16 cellular contexts compared by ENCODE assay signal in the genomic region with DNA sequence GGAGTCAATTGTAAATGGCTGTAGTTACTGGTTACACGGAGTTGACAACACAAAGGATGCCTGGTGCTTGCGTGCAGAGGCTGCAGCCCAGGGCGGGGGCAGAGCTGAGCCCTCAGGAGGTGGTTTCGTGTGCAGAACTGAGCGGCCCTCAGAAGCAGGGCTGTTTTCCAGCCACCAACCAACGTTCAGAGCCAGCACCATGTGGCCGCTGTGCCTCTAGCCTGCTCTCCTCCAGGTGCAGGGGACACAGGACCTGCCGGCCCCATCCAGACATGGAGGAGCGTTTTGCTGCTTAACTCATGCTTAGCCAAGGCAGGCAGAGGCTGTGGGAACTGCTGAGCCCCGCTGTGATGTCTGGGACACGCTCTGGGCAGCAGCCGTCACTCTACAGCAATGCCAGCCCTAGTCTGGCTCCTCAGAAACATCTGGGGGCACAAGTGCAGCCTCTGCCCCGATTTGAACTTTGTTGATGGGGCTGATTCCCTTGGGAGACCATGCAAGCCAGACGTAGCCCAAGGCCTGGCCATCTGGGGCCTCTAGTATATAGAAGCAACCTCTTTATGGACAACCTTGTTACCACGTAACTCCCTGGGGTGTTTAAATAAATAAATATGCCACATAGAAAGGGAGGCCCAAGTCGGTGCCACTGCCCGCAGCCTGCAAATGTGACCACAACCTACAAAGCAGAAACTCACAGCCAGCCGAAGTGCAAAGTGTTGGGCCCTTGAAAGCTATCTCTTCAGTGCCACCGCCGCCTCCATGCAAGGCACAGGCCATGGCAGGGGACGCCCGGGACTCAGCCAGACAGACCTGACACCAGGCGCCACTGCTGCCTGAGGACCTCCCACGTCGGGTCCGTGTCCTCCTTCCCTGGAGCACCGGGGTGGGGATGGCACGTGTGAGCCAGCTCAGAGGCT. TPM values are rescaled to one million over a fixed set of nuclear protein-coding genes. Genes with fewer than 3 reads are reported as not detected.
DNase-seq lines count a peak whose midpoint lies in the region; ATAC-seq and TF ChIP-seq lines count a peak whose summit lies in the region.
"Had no signal": no experiment of that assay in that cellular context is flagged by ENCODE, and none has a peak within 500 bp of the region (broad histone marks: within the 10 kb centered on the region; RNA-seq: fewer than 3 reads in every experiment).

No MANE protein-coding gene starts in this region.

- peak overlapping the region in 3 of 5 experiments; percentile 14 to 92 (median 59) for H3K27ac Mint-ChIP-seq in brain
- H3K27ac Mint-ChIP-seq in mesothelial cell of epicardium = peak overlapping the region; percentile 27
- H3K27ac Mint-ChIP-seq: activated CD4-positive, alpha-beta memory T cell treated with anti-CD3 and anti-CD28 coated beads, Interleukin-2, amount 10 ng/mL, durations not matched to agents 7 days and 5 days; HFFc6 had no signal

- ATAC-seq in HG02588 (IDR thresholded peaks at IDR 0.05; ENCODE audit: unreplicated experiment) = no peak
- ATAC-seq: left colon, PC-3 had no signal

- H3K4me1 Mint-ChIP-seq in brain = peaks cover 5% of the 10 kb centered on the region
- H3K4me1 Mint-ChIP-seq in mesothelial cell of epicardium = no peaks in the 10 kb centered on the region
- H3K4me1 Mint-ChIP-seq: activated CD4-positive, alpha-beta memory T cell treated with anti-CD3 and anti-CD28 coated beads, Interleukin-2, amount 10 ng/mL, durations not matched to agents 7 days and 5 days had no signal

- TF ChIP-seq CTCF in brain (conservative IDR thresholded peaks at IDR 0.05) (no peak), mesothelial cell of epicardium (IDR thresholded peaks at IDR 0.05; ENCODE audit: unreplicated experiment) (no peak)

- DNase-seq in DMS79 treated with DMSO at 0.1 percent for 48 hours (lab: John Stamatoyannopoulos, UW) (peak; percentile 46), NCI-H187 treated with DMSO at 0.1 percent for 48 hours (lab: John Stamatoyannopoulos, UW) (peak; percentile 82), mesothelial cell of epicardium (ENCODE audit: low spot score in 2 of 2, unreplicated experiment in 2 of 2) (no peak), SKM-1 (lab: John Stamatoyannopoulos, UW; ENCODE audit: unreplicated experiment) (no peak), NCI-H1105 (lab: John Stamatoyannopoulos, UW) (no peak)
- DNase-seq: activated CD4-positive, alpha-beta memory T cell treated with anti-CD3 and anti-CD28 coated beads, Interleukin-2, amount 10 ng/mL, durations not matched to agents 7 days and 5 days; DND-41; effector memory CD4-positive, alpha-beta T cell; HFFc6; left colon; NCI-H446 treated with DMSO at 0.1 percent for 48 hours; PC-3 had no signal

- H3K4me3 Mint-ChIP-seq in brain (peak overlapping the region in 1 of 5 experiments; percentile 3), mesothelial cell of epicardium (no peak overlapping the region)
- H3K4me3 Mint-ChIP-seq: activated CD4-positive, alpha-beta memory T cell treated with anti-CD3 and anti-CD28 coated beads, Interleukin-2, amount 10 ng/mL, durations not matched to agents 7 days and 5 days; central memory CD8-positive, alpha-beta T cell; HFFc6 had no signal

- H3K9me3 Mint-ChIP-seq in brain (peaks cover 0 to 3% (median 0%) of the 10 kb centered on the region in 5 experiments), mesothelial cell of epicardium (peaks cover 11% of the 10 kb centered on the region)

- H3K36me3 Mint-ChIP-seq in brain (no peaks in the 10 kb centered on the region), mesothelial cell of epicardium (no peaks in the 10 kb centered on the region)

- no peaks in the 10 kb centered on the region for H3K27me3 Mint-ChIP-seq in brain
- H3K27me3 Mint-ChIP-seq in mesothelial cell of epicardium (ENCODE audit: low read depth) = no peaks in the 10 kb centered on the region
- H3K27me3 Mint-ChIP-seq: activated CD4-positive, alpha-beta memory T cell treated with anti-CD3 and anti-CD28 coated beads, Interleukin-2, amount 10 ng/mL, durations not matched to agents 7 days and 5 days; central memory CD8-positive, alpha-beta T cell had no signal

RNA-seq across cellular contexts. Expression of a gene that starts 42.1 kb away (rescaled TPM):
- polyA plus RNA-seq in brain (ENCODE audit: insufficient read depth, low read depth, low replicate concordance) = 8.4 TPM
- 52.8 to 65.1 TPM (median 63.4 TPM) in 3 replicates for total RNA-seq in mesothelial cell of epicardium
- total RNA-seq: HFFc6, osteocyte had no signal

Comparison
In these comparisons a context has a peak if more than half of its experiments do, and no peak if none do; other contexts are left out.
1. DNase-seq: peak in DMS79 treated with DMSO at 0.1 percent for 48 hours (single experiment) and NCI-H187 treated with DMSO at 0.1 percent for 48 hours (single experiment); none in mesothelial cell of epicardium (0 of 2), SKM-1 (single experiment) and NCI-H1105 (single experiment).